Comparison of ENCODE assay signal across 17 cellular contexts in the genomic region with DNA sequence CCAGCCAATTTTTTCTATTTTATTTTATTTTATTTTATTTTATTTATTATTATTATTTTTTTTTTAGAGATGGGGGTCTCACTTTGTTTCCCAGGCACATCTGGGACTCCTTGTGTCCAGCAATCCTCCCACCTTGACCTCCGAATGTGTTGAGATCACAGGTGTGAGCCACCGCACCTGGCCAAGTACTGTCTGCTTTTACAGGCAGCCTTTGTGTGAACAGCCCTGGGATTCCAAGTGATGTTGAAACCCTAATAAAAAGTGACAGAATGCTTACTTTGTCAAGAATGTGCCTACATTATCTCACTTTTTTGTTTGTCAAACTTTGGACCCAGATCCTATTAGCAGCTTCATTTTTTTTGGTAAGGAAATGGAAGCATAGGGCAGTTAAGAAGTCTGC.
A peak's percentile ranks its signal among the peaks of the same experiment; 100 is the strongest.
DNase-seq lines count a peak whose midpoint lies in the region; TF ChIP-seq lines count a peak whose summit lies in the region.
"Had no signal": no experiment of that assay in that cellular context is flagged by ENCODE, and none has a peak within 500 bp of the region (broad histone marks: within the 10 kb centered on the region; RNA-seq: fewer than 3 reads in every experiment).

No MANE protein-coding gene starts in this region.

- H3K79me2 ChIP-seq in hepatocyte = no peaks in the 10 kb centered on the region

- H3K27me3 ChIP-seq in hepatocyte (no peaks in the 10 kb centered on the region), dorsolateral prefrontal cortex (peaks cover 0 to 3% (median 0%) of the 10 kb centered on the region in 45 donors)
- H3K27me3 ChIP-seq: BE2C, BLaER1 had no signal

- H3K4me1 ChIP-seq in hepatocyte (ENCODE audit: insufficient read depth) = no peaks in the 10 kb centered on the region

- intact Hi-C loops in dorsolateral prefrontal cortex (cut with DNase I) = loop anchor here (2.0 to 10.0 kb wide), 3 partner anchors 516 to 1256 kb away; a partner anchor contains a TSS

- TF ChIP-seq CTCF in hepatocyte (IDR thresholded peaks at IDR 0.05; ENCODE audit: poor library complexity) = no peak
- TF ChIP-seq CTCF in dorsolateral prefrontal cortex (IDR thresholded peaks at IDR 0.05 in 54 of 56, conservative IDR thresholded peaks at IDR 0.05 in 2 of 56; ENCODE audit: low read depth in 1 of 56, partially characterized antibody in 56 of 56) = no peak

- H3K9me3 ChIP-seq in hepatocyte (ENCODE audit: low read depth) = no peaks in the 10 kb centered on the region
- H3K9me3 ChIP-seq: BE2C, BLaER1 had no signal

- H3K27ac ChIP-seq in hepatocyte = no peak overlapping the region
- no peak overlapping the region for H3K27ac ChIP-seq in dorsolateral prefrontal cortex
- H3K27ac ChIP-seq: BLaER1 had no signal

- H3K36me3 ChIP-seq in hepatocyte (replicated peaks; ENCODE audit: insufficient read depth, low read depth) = no peaks in the 10 kb centered on the region
- H3K36me3 ChIP-seq: BE2C, BLaER1 had no signal

- no peak overlapping the region for H2AFZ ChIP-seq in hepatocyte

- H3K4me2 ChIP-seq in hepatocyte = no peak overlapping the region
- H3K4me2 ChIP-seq: BLaER1 had no signal

- no peak overlapping the region for H3K4me3 ChIP-seq in hepatocyte
- no peak overlapping the region for H3K4me3 ChIP-seq in dorsolateral prefrontal cortex
- H3K4me3 ChIP-seq: BLaER1 had no signal

- H3K9me2 ChIP-seq in hepatocyte (replicated peaks; ENCODE audit: insufficient read depth) = no peaks in the 10 kb centered on the region

- H4K20me1 ChIP-seq in hepatocyte (ENCODE audit: insufficient read depth, poor library complexity, severe bottlenecking) = no peaks in the 10 kb centered on the region
- H4K20me1 ChIP-seq: BLaER1 had no signal

- DNase-seq in HuH-7 (ENCODE audit: low spot score) = peak; percentile 26
- DNase-seq in hepatocyte (ENCODE audit: low spot score) = peak; percentile 19
- DNase-seq in cortex of kidney (lab: John Stamatoyannopoulos, UW) = no peak
- no peak for DNase-seq in hippocampal formation (lab: John Stamatoyannopoulos, UW)
- no peak for DNase-seq in dorsolateral prefrontal cortex
- DNase-seq: 8988T; ACHN; BE2C; C1 segment of cervical spinal cord; Calu3; CD4-positive, alpha-beta memory T cell; CD4-positive, CD25-positive, alpha-beta regulatory T cell; CD8-positive, alpha-beta memory T cell; COR-L47; DMS79 treated with DMSO at 0.1 percent for 48 hours; GF-D8 had no signal

- WGBS in hepatocyte (ENCODE audit: low lambda C conversion rate, missing lambda C conversion rate) = 48% methylated on average over 2 of the region's 2 CpGs

Comparison
In these comparisons a context has a peak if more than half of its experiments do, and no peak if none do; other contexts are left out.
1. DNase-seq: peak in HuH-7 (single experiment) and hepatocyte (single experiment); none in cortex of kidney (single experiment), hippocampal formation (0 of 2) and dorsolateral prefrontal cortex (0 of 10).